Comparison of ENCODE assay signal across 34 cellular contexts in the genomic region with DNA sequence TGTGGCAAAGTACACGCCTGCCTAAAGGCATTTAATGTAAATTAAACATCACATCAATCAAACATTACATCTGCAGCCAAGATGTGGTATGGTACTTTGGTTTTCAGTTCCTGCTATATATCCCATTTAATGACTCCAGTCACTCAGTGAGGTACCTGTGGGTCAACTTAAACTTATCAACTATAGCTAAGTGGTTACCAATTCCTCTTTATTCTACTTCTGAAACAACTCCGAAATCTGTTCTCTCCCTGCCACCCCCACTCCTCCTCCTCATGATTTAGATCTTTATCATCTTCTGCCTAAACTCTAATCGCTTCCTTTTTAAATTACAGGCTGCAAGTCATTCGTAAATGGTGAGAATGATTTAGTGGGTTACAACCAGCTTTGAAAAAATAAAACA. TPM values are rescaled to one million over a fixed set of nuclear protein-coding genes. Genes with fewer than 3 reads are reported as not detected.
"Had no signal": no experiment of that assay in that cellular context is flagged by ENCODE, and none has a peak within 500 bp of the region (broad histone marks: within the 10 kb centered on the region; RNA-seq: fewer than 3 reads in every experiment).

No MANE protein-coding gene starts in this region.

- DNase-seq: activated B cell treated with CpG ODN at 0.5 μM for 24 hours; activated CD4-positive, alpha-beta memory T cell treated with anti-CD3 and anti-CD28 coated beads for 36 hours; activated CD4-positive, alpha-beta T cell treated with anti-CD3 and anti-CD28 coated beads for 4 hours; activated CD4-positive, alpha-beta T cell treated with anti-CD3 and anti-CD28 coated beads, Interleukin-2, amount 50 U/mL, for 1 hour; activated CD4-positive, CD25-positive, alpha-beta regulatory T cell treated with anti-CD3 and anti-CD28 coated beads, Interleukin-2, amount 50 U/mL, for 72 hours; activated CD8-positive, alpha-beta memory T cell treated with anti-CD3 and anti-CD28 coated beads for 24 hours; activated CD8-positive, alpha-beta memory T cell treated with anti-CD3 and anti-CD28 coated beads, Interleukin-2, amount 10 ng/mL, durations not matched to agents 7 days and 5 days; activated CD8-positive, alpha-beta memory T cell treated with anti-CD3 and anti-CD28 coated beads, Interleukin-2, amount 50 U/mL, for 48 hours; activated effector memory CD4-positive, alpha-beta T cell treated with Interleukin-2 at 50 U/mL for 16 hours; activated naive CD4-positive, alpha-beta T cell treated with anti-CD3 and anti-CD28 coated beads, Interleukin-2, amount 10 ng/mL, durations not matched to agents 7 days and 5 days; activated naive CD8-positive, alpha-beta T cell treated with anti-CD3 and anti-CD28 coated beads, Interleukin-2, amount 50 U/mL, for 24 hours; activated T-cell treated with anti-CD3 and anti-CD28 coated beads, Interleukin-2, amount 50 U/mL, for 48 hours; anterior cingulate cortex; cerebellar nuclear complex; MG63; NCI-H1048; NCI-H1105 treated with DMSO at 0.1 percent for 48 hours; NCI-H1436; NCI-H1694; NCI-H1930; NCI-H2081 treated with DMSO at 0.1 percent for 48 hours; NCI-H345; NCI-H524 treated with DMSO at 0.1 percent for 48 hours; PC-9; SIG-M5; T-cell; T-helper 17 cell; T-helper 9 cell had no signal

- ATAC-seq: activated CD8-positive, alpha-beta memory T cell treated with anti-CD3 and anti-CD28 coated beads, Interleukin-2, amount 10 ng/mL, durations not matched to agents 7 days and 5 days; activated naive CD8-positive, alpha-beta T cell treated with anti-CD3 and anti-CD28 coated beads, Interleukin-2, amount 50 U/mL, for 24 hours; Right ventricle myocardium inferior; SK-N-SH treated with all-trans-retinoic acid at 6 μM for 48 hours; T-cell; T-helper 17 cell had no signal

- FAIRE-seq: bronchial epithelial cell, RCC 7860 had no signal

RNA-seq across cellular contexts. Expression of a gene that starts 57.9 kb away (rescaled TPM):
- total RNA-seq: activated B cell treated with CpG ODN at 0.5 μM for 24 hours, bronchial epithelial cell, NCI-H460, Right ventricle myocardium inferior, SK-MEL-5 had no signal
